Comparison of ENCODE assay signal across 8 cellular contexts in the genomic region with DNA sequence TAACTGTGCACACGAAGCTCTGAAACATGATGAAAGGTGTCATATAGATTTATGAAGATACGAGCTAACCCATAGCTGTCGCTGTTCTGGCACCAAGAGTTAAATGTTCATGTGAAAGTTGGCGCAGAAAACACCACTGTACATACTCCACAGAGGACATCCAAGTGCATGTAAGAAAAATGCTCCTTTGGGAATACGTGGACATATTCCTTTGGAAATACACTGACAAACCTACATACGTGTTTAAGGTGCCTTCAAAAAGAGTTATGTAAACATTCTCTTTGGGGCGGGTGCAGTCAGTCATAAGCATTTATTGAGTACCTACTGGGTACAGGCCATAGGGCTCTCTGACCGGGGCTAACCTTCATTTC. TPM values are rescaled to one million over a fixed set of nuclear protein-coding genes. Genes with fewer than 3 reads are reported as not detected.
DNase-seq lines count a peak whose midpoint lies in the region; ATAC-seq and TF ChIP-seq lines count a peak whose summit lies in the region.

No MANE protein-coding gene starts in this region.

- TSS peak; percentile 45 for BruUV-seq in PC-3 (replicated peaks; lab: Mats Ljungman, UMichigan)

- peak overlapping the region; percentile 86 for H3K4me2 ChIP-seq in GM23338
- peak overlapping the region; percentile 99 for H3K4me2 ChIP-seq in PC-3 (ENCODE audit: low read length)

- H3K4me3 Mint-ChIP-seq in GM23338 = peak overlapping the region; percentile 87

- peak overlapping the region; percentile 70 for H3K4me3 ChIP-seq in AG10803 (ENCODE audit: low read length)
- peak overlapping the region; percentile 70 for H3K4me3 ChIP-seq in GM23338
- H3K4me3 ChIP-seq in PC-3 (ENCODE audit: low read length) = peak overlapping the region; percentile 67
- H3K4me3 ChIP-seq in coronary artery = peak overlapping the region; percentile 86
- peak overlapping the region; percentile 69 for H3K4me3 ChIP-seq in mononuclear cell (ENCODE audit: low read length)

- peaks cover 4% of the 10 kb centered on the region; the same call in 1 of the 3 replicates for H3K36me3 Mint-ChIP-seq in GM23338 (ENCODE audit: low read depth)

- intact Hi-C loops in PC-3 (cut with micrococcal nuclease) = loop anchor here (5.0 kb wide), 1 partner anchor 209 kb away; no protein-coding TSS in a partner anchor

- peaks cover 54% of the 10 kb centered on the region for H3K4me1 Mint-ChIP-seq in GM23338

- H3K27ac ChIP-seq in GM23338 (ENCODE audit: low read depth) (peak overlapping the region; percentile 95), PC-3 (ENCODE audit: low read length) (peak overlapping the region; percentile 91), coronary artery (peak overlapping the region; percentile 96 to 99)

- DNase-seq in AG10803 (ENCODE audit: low read depth) (no peak), GM23338 (ENCODE audit: low spot score) (no peak), PC-3 (peak; percentile 37), coronary artery (ENCODE audit: low spot score) (no peak), retina (no peak), medulla oblongata (ENCODE audit: extremely low spot score) (no peak)

- no peak for ATAC-seq in GM23338
- no peak for ATAC-seq in PC-3
- ATAC-seq in HG03097 (IDR thresholded peaks at IDR 0.05; ENCODE audit: low FRiP score, unreplicated experiment) = no peak

- peaks cover 41% of the 10 kb centered on the region for H3K4me1 ChIP-seq in GM23338 (ENCODE audit: insufficient read depth)
- H3K4me1 ChIP-seq in PC-3 (ENCODE audit: insufficient read depth, low read length) = peaks cover 22% of the 10 kb centered on the region
- H3K4me1 ChIP-seq in mononuclear cell (ENCODE audit: insufficient read depth, low read length) = peaks cover 21% of the 10 kb centered on the region

- no peaks in the 10 kb centered on the region for H3K9me2 ChIP-seq in GM23338 (ENCODE audit: insufficient read depth)
- H3K9me2 ChIP-seq in PC-3 (replicated peaks; ENCODE audit: low read length) = no peaks in the 10 kb centered on the region

- TF ChIP-seq CTCF in AG10803 (conservative IDR thresholded peaks at IDR 0.05; ENCODE audit: low read length) (no peak), GM23338 (conservative IDR thresholded peaks at IDR 0.05; ENCODE audit: low read depth in 2 of 2) (no peak), PC-3 (conservative IDR thresholded peaks at IDR 0.05; ENCODE audit: low read depth, low read length) (no peak), coronary artery (IDR thresholded peaks at IDR 0.05) (no peak)

- no peaks in the 10 kb centered on the region; the same call in 2 of the 3 replicates for H3K9me3 Mint-ChIP-seq in GM23338

- H3K9me3 ChIP-seq in PC-3 (ENCODE audit: low read length) = no peaks in the 10 kb centered on the region
- H3K9me3 ChIP-seq in mononuclear cell (ENCODE audit: low read depth, low read length) = no peaks in the 10 kb centered on the region

- H3K79me2 ChIP-seq in GM23338 (replicated peaks; ENCODE audit: insufficient read depth) (peaks cover 33% of the 10 kb centered on the region), PC-3 (ENCODE audit: low read length) (peaks cover 44% of the 10 kb centered on the region)

- H3K27me3 ChIP-seq in GM23338 (ENCODE audit: insufficient read depth) (no peaks in the 10 kb centered on the region), PC-3 (ENCODE audit: low read length) (no peaks in the 10 kb centered on the region), mononuclear cell (ENCODE audit: insufficient read depth, low read length) (no peaks in the 10 kb centered on the region)

- H3F3A ChIP-seq in GM23338 (replicated peaks; ENCODE audit: low read depth) (0 out of 2 replicates have a peak, but pooled peaks cover 4% of the 10 kb centered on the region), PC-3 (ENCODE audit: low read length, unreplicated experiment) (no peaks in the 10 kb centered on the region)

- H3K9ac ChIP-seq in PC-3 (ENCODE audit: low read length) = peak overlapping the region; percentile 96

- peaks cover 12% of the 10 kb centered on the region for H3K27me3 Mint-ChIP-seq in GM23338 (ENCODE audit: insufficient read depth, low read depth, poor library complexity)

- H3K36me3 ChIP-seq in GM23338 (ENCODE audit: insufficient read depth) (no peaks in the 10 kb centered on the region), PC-3 (ENCODE audit: low read depth, low read length) (no peaks in the 10 kb centered on the region)

- H3K27ac Mint-ChIP-seq in GM23338 = peak overlapping the region; percentile 98

- H4K20me1 ChIP-seq in GM23338 (replicated peaks; ENCODE audit: insufficient read depth) (peaks cover 5% of the 10 kb centered on the region; the same call in 1 of the 2 replicates), PC-3 (ENCODE audit: low read length) (peaks cover 9% of the 10 kb centered on the region)

- H2AFZ ChIP-seq in GM23338 = peak overlapping the region; percentile 39; the same call in 1 of the 2 replicates
- peak overlapping the region; percentile 59 for H2AFZ ChIP-seq in PC-3 (ENCODE audit: low read length)

- POLR2A ChIA-PET in PC-3 (lab: Charles Lee; ENCODE audit: unreplicated experiment) = no interaction called here

- CTCF ChIA-PET in PC-3 (lab: Charles Lee) = no interaction called here

TF ChIP-seq in GM23338, 12 proteins besides CTCF, POLR2A, EP300 and RAD21:
- TF ChIP-seq STAT1 (IDR thresholded peaks at IDR 0.05; ENCODE audit: unreplicated experiment) (no peak), POLR2AphosphoS5 (IDR thresholded peaks at IDR 0.05; ENCODE audit: low read depth) (0 out of 2 replicates have a peak, but pooled peaks have one; percentile 3)

RNA-seq across cellular contexts. Expression of a gene that starts 0.7 kb away (rescaled TPM):
- 72.2 and 82.4 TPM in 2 replicates for total RNA-seq in GM23338 (2014; rRNA removed; shearing (Covaris generic))
- 53.3 and 59.3 TPM in 2 replicates for polyA plus RNA-seq in GM23338 (2016; fragmentation: Nextera tagmentation; extraction: Ambion mirVana)
- total RNA-seq in PC-3 (2014; rRNA removed) = 24.1 and 24.2 TPM in 2 replicates
- total RNA-seq in mononuclear cell = 107 TPM
